Comparison of ENCODE assay signal across 14 cellular contexts in the genomic region with DNA sequence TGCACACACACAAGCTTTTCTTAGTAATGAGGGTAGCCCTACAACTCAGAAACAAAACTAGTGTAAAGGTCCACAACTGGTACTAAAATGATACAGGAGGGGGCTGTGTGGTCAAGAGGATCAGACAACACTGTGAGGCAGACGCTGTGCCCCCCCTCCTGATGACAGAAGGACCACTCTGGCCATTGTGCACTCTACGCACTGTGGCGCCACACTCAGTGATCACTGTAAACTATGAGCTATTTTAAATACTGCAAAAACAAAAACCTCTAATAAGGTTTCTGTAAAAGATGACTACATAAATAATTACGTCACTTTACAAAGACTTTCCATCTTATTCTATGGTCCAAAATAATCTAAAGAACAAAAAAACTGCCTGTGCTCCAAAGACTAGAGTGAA.
DNase-seq lines count a peak whose midpoint lies in the region; ATAC-seq and TF ChIP-seq lines count a peak whose summit lies in the region.
"Had no signal": no experiment of that assay in that cellular context is flagged by ENCODE, and none has a peak within 500 bp of the region (broad histone marks: within the 10 kb centered on the region; RNA-seq: fewer than 3 reads in every experiment).

No MANE protein-coding gene starts in this region.

- intact Hi-C loops in sciatic nerve (cut with DNase I) = no loop called here

- no peaks in the 10 kb centered on the region for H3K27me3 ChIP-seq in osteoblast (ENCODE audit: insufficient read depth, low read length)

- no peak overlapping the region for H3K4me3 ChIP-seq in osteoblast (ENCODE audit: insufficient read depth, low read length)
- H3K4me3 ChIP-seq: A549 had no signal

- H2AFZ ChIP-seq in osteoblast (ENCODE audit: low read length) = no peak overlapping the region

- DNase-seq in NCI-H748 (lab: John Stamatoyannopoulos, UW; ENCODE audit: unreplicated experiment) = peak; percentile 20
- no peak for DNase-seq in NCI-H748 treated with DMSO at 0.1 percent for 48 hours (lab: John Stamatoyannopoulos, UW)
- DNase-seq in sciatic nerve (ENCODE audit: low spot score) = no peak
- DNase-seq in osteoblast (ENCODE audit: insufficient read length, low spot score, missing footprints) = no peak
- no peak for DNase-seq in NCI-H526 (lab: John Stamatoyannopoulos, UW)
- no peak for DNase-seq in kidney glomerular epithelial cell (lab: John Stamatoyannopoulos, UW)
- DNase-seq: AML-193; CD4-positive, alpha-beta T cell; H9 had no signal

- H4K20me1 ChIP-seq in osteoblast (ENCODE audit: insufficient read depth, low read length) = peaks cover 6% of the 10 kb centered on the region

- peak; percentile 25 for ATAC-seq in esophagus mucosa
- peak; percentile 20 for ATAC-seq in sciatic nerve
- ATAC-seq: A549 had no signal

- no peak overlapping the region for H3K4me2 ChIP-seq in osteoblast (ENCODE audit: insufficient read depth, low read length)
- H3K4me2 ChIP-seq: A549 had no signal

- H3K79me2 ChIP-seq in osteoblast (ENCODE audit: insufficient read depth, low read length) = no peaks in the 10 kb centered on the region

- H3K27ac ChIP-seq in VCaP (peak overlapping the region; percentile 29), osteoblast (ENCODE audit: low read depth, low read length) (no peak overlapping the region)
- H3K27ac ChIP-seq: 22Rv1, A549, C4-2B had no signal

- TF ChIP-seq CTCF in VCaP (conservative IDR thresholded peaks at IDR 0.05) (no peak), osteoblast (IDR thresholded peaks at IDR 0.05; ENCODE audit: extremely low read depth, low read depth, low read length) (no peak)

- H3K36me3 ChIP-seq in osteoblast (ENCODE audit: insufficient read depth, low read length) = no peaks in the 10 kb centered on the region

- H3K9me3 ChIP-seq in osteoblast (ENCODE audit: low read depth, low read length) = no peaks in the 10 kb centered on the region
- H3K9me3 ChIP-seq: A549 had no signal

- H3K4me1 ChIP-seq in osteoblast (ENCODE audit: insufficient read depth, low read length) = no peaks in the 10 kb centered on the region
